ENCODE assay signal across 10 cellular contexts in the genomic region with DNA sequence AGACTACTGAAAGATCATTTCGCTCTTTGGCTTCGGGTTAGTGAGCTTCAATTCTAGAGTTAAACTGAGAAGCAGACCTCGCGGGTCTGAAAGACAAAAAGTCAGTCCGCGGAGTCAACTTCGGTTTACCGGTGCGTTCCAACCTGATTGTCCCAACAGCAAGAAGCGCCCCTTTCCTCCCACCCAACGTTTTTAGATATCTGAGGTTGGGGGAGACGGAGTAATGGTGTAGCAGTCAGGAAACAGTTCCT. TPM values are rescaled to one million over a fixed set of nuclear protein-coding genes. Genes with fewer than 3 reads are reported as not detected.
DNase-seq lines count a peak whose midpoint lies in the region; ATAC-seq and TF ChIP-seq lines count a peak whose summit lies in the region.
"Had no signal": no experiment of that assay in that cellular context is flagged by ENCODE, and none has a peak within 500 bp of the region (broad histone marks: within the 10 kb centered on the region; RNA-seq: fewer than 3 reads in every experiment).

No MANE protein-coding gene starts in this region.

- in situ Hi-C loops in brain microvascular endothelial cell (cut with HindIII; ENCODE audit: low pct_ligation_motif_present, low sequenced_read_pairs): no loop called here

- H3K27ac ChIP-seq in brain microvascular endothelial cell (no peak overlapping the region), thoracic aorta (no peak overlapping the region)

- no peaks in the 10 kb centered on the region for H3K9me3 ChIP-seq in thoracic aorta

- peak; percentile 40 for DNase-seq in NCI-H2227 (lab: John Stamatoyannopoulos, UW; ENCODE audit: unreplicated experiment)
- no peak for DNase-seq in NCI-H2227 treated with DMSO at 0.1 percent for 48 hours (lab: John Stamatoyannopoulos, UW)
- DNase-seq in brain microvascular endothelial cell: no peak
- DNase-seq in kidney epithelial cell (ENCODE audit: low read depth): no peak
- DNase-seq in thoracic aorta (ENCODE audit: low spot score): no peak
- no peak for DNase-seq in NCI-H128 (lab: John Stamatoyannopoulos, UW; ENCODE audit: unreplicated experiment)
- DNase-seq: activated CD4-positive, alpha-beta T cell treated with anti-CD3 and anti-CD28 coated beads, Interleukin-2, amount 50 U/mL, for 48 hours; activated naive CD8-positive, alpha-beta T cell treated with anti-CD3 and anti-CD28 coated beads, Interleukin-2, amount 50 U/mL, for 24 hours had no signal

- H3K27me3 ChIP-seq in brain microvascular endothelial cell (replicated peaks): peaks cover 67% of the 10 kb centered on the region
- peaks cover 76% of the 10 kb centered on the region for H3K27me3 ChIP-seq in kidney epithelial cell (ENCODE audit: control insufficient read depth, insufficient read depth, low read length)
- peaks cover 10% of the 10 kb centered on the region for H3K27me3 ChIP-seq in thoracic aorta (replicated peaks; ENCODE audit: insufficient read depth)

- peak overlapping the region; percentile 53 for H3K4me3 ChIP-seq in brain microvascular endothelial cell (ENCODE audit: low read depth, low read length)
- peak overlapping the region; percentile 42 for H3K4me3 ChIP-seq in kidney epithelial cell (ENCODE audit: low read depth, low read length)
- peak overlapping the region; percentile 66 for H3K4me3 ChIP-seq in thoracic aorta

- H3K36me3 ChIP-seq in brain microvascular endothelial cell (replicated peaks) (no peaks in the 10 kb centered on the region), kidney epithelial cell (ENCODE audit: control insufficient read depth, insufficient read depth, low read length) (no peaks in the 10 kb centered on the region), thoracic aorta (no peaks in the 10 kb centered on the region)

- peaks cover 0 to 31% of the 10 kb centered on the region in 2 donors for H3K4me1 ChIP-seq in thoracic aorta (ENCODE audit: control insufficient read depth in 1 of 2, low read depth in 2 of 2)

- no peak for ATAC-seq in thoracic aorta (ENCODE audit: insufficient number of reproducible peaks, low FRiP score, low read depth)
- no peak for ATAC-seq in GM21619 (IDR thresholded peaks at IDR 0.05; ENCODE audit: unreplicated experiment)
- no peak for ATAC-seq in GM18868 (IDR thresholded peaks at IDR 0.05; ENCODE audit: unreplicated experiment)
- ATAC-seq: activated naive CD8-positive, alpha-beta T cell treated with anti-CD3 and anti-CD28 coated beads, Interleukin-2, amount 50 U/mL, for 24 hours had no signal

- TF ChIP-seq CTCF in brain microvascular endothelial cell (IDR thresholded peaks at IDR 0.05; ENCODE audit: low read depth, low read length, missing control alignments): no peak
- no peak for TF ChIP-seq CTCF in kidney epithelial cell (IDR thresholded peaks at IDR 0.05; ENCODE audit: insufficient read depth, low read length, poor library complexity, severe bottlenecking)
- TF ChIP-seq CTCF in thoracic aorta (IDR thresholded peaks at IDR 0.05): no peak

RNA-seq across cellular contexts. Expression of a gene that starts 0.8 kb away (rescaled TPM):
- total RNA-seq in kidney epithelial cell (0.17 TPM in 1 of 2 replicates, not detected in the other), thoracic aorta (not detected)
